ENCODE assay signal across 28 cellular contexts in the genomic region with DNA sequence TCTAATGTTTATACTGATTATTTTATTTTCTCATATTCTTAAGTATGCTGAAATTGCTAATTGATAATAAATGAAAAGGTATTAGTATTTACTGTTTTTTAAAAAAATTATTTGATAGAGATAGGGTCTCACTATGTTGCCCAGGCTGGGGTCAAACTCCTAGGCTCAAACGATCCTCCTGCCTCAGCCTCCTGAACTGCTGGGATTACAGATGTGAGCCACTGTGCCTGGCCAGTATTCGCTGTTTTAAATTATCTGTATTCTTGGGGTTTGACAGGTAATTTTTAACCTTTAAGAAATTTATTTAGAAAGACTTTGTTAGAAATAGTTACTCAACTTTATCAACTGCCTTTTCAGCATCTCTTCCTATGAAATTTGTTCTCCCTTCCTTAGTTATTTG. TPM values are rescaled to one million over a fixed set of nuclear protein-coding genes. Genes with fewer than 3 reads are reported as not detected.
DNase-seq lines count a peak whose midpoint lies in the region; ATAC-seq, FAIRE-seq and TF ChIP-seq lines count a peak whose summit lies in the region.
"Had no signal": no experiment of that assay in that cellular context is flagged by ENCODE, and none has a peak within 500 bp of the region (broad histone marks: within the 10 kb centered on the region; RNA-seq: fewer than 3 reads in every experiment).

No MANE protein-coding gene starts in this region.

- intact Hi-C loops in K562 (cut with micrococcal nuclease), result no loop called here

- H3K9me3 ChIP-seq in K562 (replicated peaks; ENCODE audit: control insufficient read depth, insufficient read depth, low read depth, low read length), result no peaks in the 10 kb centered on the region
- H3K9me3 ChIP-seq: BE2C, BLaER1 had no signal

- no peaks in the 10 kb centered on the region; a peak in 1 of 5 replicates for H3K4me1 ChIP-seq in K562 (replicated peaks in 1 of 2; ENCODE audit: control insufficient read depth in 2 of 2, insufficient read depth in 2 of 2, low read length in 2 of 2)
- H3K4me1 ChIP-seq: BE2C, BLaER1 had no signal

- no peak overlapping the region for H3K27ac Mint-ChIP-seq in type B pancreatic cell
- H3K27ac Mint-ChIP-seq: CD14-positive monocyte; CD4-positive, CD25-positive, alpha-beta regulatory T cell; CD8-positive, alpha-beta memory T cell had no signal

- no peak overlapping the region for H3K4me3 ChIP-seq in K562
- H3K4me3 ChIP-seq: BLaER1, GM12878 had no signal

- WGBS in K562 (ENCODE audit: insufficient coverage, low coverage, missing lambda C conversion rate), result 4% methylated on average over 2 of the region's 2 CpGs

- H3K79me2 ChIP-seq in K562 (ENCODE audit: control insufficient read depth, insufficient read depth, low read length), result no peaks in the 10 kb centered on the region

- no peaks in the 10 kb centered on the region for H3K4me1 Mint-ChIP-seq in type B pancreatic cell (ENCODE audit: unreplicated experiment)
- H3K4me1 Mint-ChIP-seq: CD14-positive monocyte; CD4-positive, alpha-beta memory T cell; CD4-positive, CD25-positive, alpha-beta regulatory T cell; CD8-positive, alpha-beta memory T cell had no signal

- no peaks in the 10 kb centered on the region for H3K36me3 Mint-ChIP-seq in type B pancreatic cell
- H3K36me3 Mint-ChIP-seq: CD14-positive monocyte; CD4-positive, alpha-beta memory T cell; CD4-positive, CD25-positive, alpha-beta regulatory T cell had no signal

- H3K9ac ChIP-seq in K562 (ENCODE audit: insufficient read depth in 1 of 2, low read depth in 2 of 2, low read length in 2 of 2), result no peak overlapping the region
- H3K9ac ChIP-seq: BLaER1 had no signal

- no peak overlapping the region for H2AFZ ChIP-seq in K562 (ENCODE audit: low read depth, low read length)

- H3K27me3 ChIP-seq in K562 (ENCODE audit: control insufficient read depth in 2 of 2, insufficient read depth in 2 of 2, low read length in 2 of 2), result peaks cover 0 to 6% of the 10 kb centered on the region in 2 experiments; a peak in 2 of 5 replicates
- H3K27me3 ChIP-seq: BE2C, BLaER1 had no signal

- H3K9me3 Mint-ChIP-seq in type B pancreatic cell, result peaks cover 4% of the 10 kb centered on the region

- ATAC-seq in K562, result no peak
- no peak for ATAC-seq in GM18505 (IDR thresholded peaks at IDR 0.05; ENCODE audit: unreplicated experiment)
- no peak for ATAC-seq in HG02973 (IDR thresholded peaks at IDR 0.05; ENCODE audit: unreplicated experiment)
- ATAC-seq: GM12878 had no signal

- in situ Hi-C loops in K562 (cut with MboI), result no loop called here

- DNase-seq in K562 (ENCODE audit: extremely low read depth in 1 of 4, low spot score in 3 of 4) (no peak), type B pancreatic cell (ENCODE audit: extremely low spot score, unreplicated experiment) (peak; percentile 3), NCI-H1436 (lab: John Stamatoyannopoulos, UW) (no peak)
- DNase-seq: 8988T; ACHN; BE2C; C1 segment of cervical spinal cord; CD4-positive, alpha-beta memory T cell; CD4-positive, CD25-positive, alpha-beta regulatory T cell; CD8-positive, alpha-beta memory T cell; COR-L47; DMS 273 treated with DMSO at 0.1 percent for 48 hours; DMS153; DMS53; DMS79; DND-41; EL; GDM1 had no signal

- TF ChIP-seq RAD21 in K562 (CRISPR knock-in tag; conservative IDR thresholded peaks at IDR 0.05 in 1 of 2, IDR thresholded peaks at IDR 0.05 in 1 of 2), result no peak

- no peak overlapping the region for H3K27ac ChIP-seq in K562 (ENCODE audit: extremely low read depth, low read depth, low read length)
- H3K27ac ChIP-seq: BLaER1 had no signal

- peaks cover 3% of the 10 kb centered on the region for H3K27me3 Mint-ChIP-seq in type B pancreatic cell

- TF ChIP-seq EP300 in K562 (IDR thresholded peaks at IDR 0.05; ENCODE audit: low read length), result no peak

- no peak overlapping the region for H3K4me3 Mint-ChIP-seq in type B pancreatic cell
- H3K4me3 Mint-ChIP-seq: CD14-positive monocyte; CD4-positive, alpha-beta memory T cell; CD4-positive, CD25-positive, alpha-beta regulatory T cell; CD8-positive, alpha-beta memory T cell had no signal

- POLR2A ChIA-PET in K562 (lab: Yijun Ruan, JAX), result interaction anchor here (0.7 kb wide), 1 partner anchor 219 kb away, joined by 3 read pairs; no protein-coding TSS in a partner anchor

- H3K36me3 ChIP-seq in K562 (ENCODE audit: control insufficient read depth, insufficient read depth, low read length), result no peaks in the 10 kb centered on the region
- H3K36me3 ChIP-seq: BE2C, BLaER1 had no signal

- no peak for TF ChIP-seq CTCF in K562 (IDR thresholded peaks at IDR 0.05 in 2 of 3, conservative IDR thresholded peaks at IDR 0.05 in 1 of 3; ENCODE audit: insufficient read depth in 2 of 3, low read depth in 1 of 3, low read length in 3 of 3)
- TF ChIP-seq CTCF in type B pancreatic cell (conservative IDR thresholded peaks at IDR 0.05), result no peak

- no peak overlapping the region for H3K4me2 ChIP-seq in K562 (ENCODE audit: insufficient read depth, low read length)
- H3K4me2 ChIP-seq: BLaER1 had no signal

- no peak for TF ChIP-seq POLR2A in K562 (conservative IDR thresholded peaks at IDR 0.05)
- TF ChIP-seq POLR2A in GM18505 (IDR thresholded peaks at IDR 0.05; ENCODE audit: borderline replicate concordance, extremely low read depth, insufficient read depth, insufficient read length), result no peak

- FAIRE-seq in K562 (lab: Jason Lieb, UNC) (no peak), islet of Langerhans (lab: Jason Lieb, UNC) (peak; percentile 36)
- FAIRE-seq: A204.1, GM12878, GM12892, GM19239 had no signal

- BruUV-seq in K562 (replicated peaks; lab: Mats Ljungman, UMichigan), result no TSS peak

- H4K20me1 ChIP-seq in K562 (replicated peaks; ENCODE audit: control insufficient read depth, insufficient read depth, low read length), result no peaks in the 10 kb centered on the region
- H4K20me1 ChIP-seq: BLaER1 had no signal

- no peaks in the 10 kb centered on the region for H3K9me1 ChIP-seq in K562 (ENCODE audit: control insufficient read depth, insufficient read depth, low read length)

- CTCF ChIA-PET in K562 (lab: Yijun Ruan, JAX; ENCODE audit: low intra/inter-chr PET ratio), result interaction anchor here (0.6 kb wide), 1 partner anchor 135 kb away, joined by 3 read pairs; no protein-coding TSS in a partner anchor

TF ChIP-seq in K562, 482 proteins besides CTCF, POLR2A, EP300 and RAD21:
- TF ChIP-seq TEAD2 (tag; IDR thresholded peaks at IDR 0.05) (no peak), MEF2D (tag; conservative IDR thresholded peaks at IDR 0.05; ENCODE audit: low read depth) (no peak), RBM25 (IDR thresholded peaks at IDR 0.05; ENCODE audit: low read depth, low read length, severe bottlenecking) (peak; percentile 51), MCM7 (IDR thresholded peaks at IDR 0.05) (no peak), ZNF121 (CRISPR knock-in tag; conservative IDR thresholded peaks at IDR 0.05) (peak; percentile 82), GABPB2 (CRISPR knock-in tag; conservative IDR thresholded peaks at IDR 0.05) (no peak)

RNA-seq across cellular contexts. Expression of a gene that starts 32.2 kb away (rescaled TPM):
- 426 and 544 TPM in 2 replicates for total RNA-seq in K562 (2011; cell fraction: chromatin; rRNA removed; ENCODE audit: low replicate concordance)
- 304 and 396 TPM in 2 replicates for total RNA-seq in K562 (2011; cell fraction: nucleolus; rRNA removed)
- total RNA-seq in K562 (2011; cell fraction: nucleoplasm; rRNA removed), result 538 and 566 TPM in 2 replicates
- total RNA-seq in K562 (2014; rRNA removed) (1,828 and 1,851 TPM in 2 replicates), K562 (2014; rRNA removed; fragmentation: Illumina TruSeq; extraction: Trizol) (1,816 and 1,953 TPM in 2 replicates), K562 (2015; rRNA removed; fragmentation: Illumina TruSeq; extraction: Trizol) (1,595 and 1,687 TPM in 2 replicates), K562 (2021) (1,900 and 2,011 TPM in 2 replicates), type B pancreatic cell (ENCODE audit: low replicate concordance) (699 and 984 TPM in 2 replicates)
- polyA plus RNA-seq in K562 (2011; rRNA removed) (2,715 and 3,820 TPM in 2 replicates), K562 (2014; fragmentation: Illumina TruSeq; extraction: Trizol) (2,154 and 2,300 TPM in 2 replicates), K562 (2014; fragmentation: Nextera tagmentation; extraction: Ambion mirVana) (1,000 to 10,000 TPM; 3,304 to 3,469 TPM), K562 (2014; rRNA removed) (2,326 and 2,761 TPM in 2 replicates)
- 1,510 and 2,406 TPM in 2 replicates for polyA plus RNA-seq in K562 (2011; cell fraction: cytosol; rRNA removed)
- polyA plus RNA-seq in K562 (2011; cell fraction: nucleus; rRNA removed), result 920 and 1,503 TPM in 2 replicates
- polyA plus RNA-seq in K562 (2012), result 1,349 and 2,558 TPM in 2 replicates
- polyA minus RNA-seq in K562 (2011; rRNA and poly(A)+ RNA removed), result 3,000 and 3,145 TPM in 2 replicates
- 636 and 826 TPM in 2 replicates for polyA minus RNA-seq in K562 (2011; cell fraction: cytosol; rRNA and poly(A)+ RNA removed)
- 110 and 239 TPM in 2 replicates for polyA minus RNA-seq in K562 (2011; cell fraction: nucleus; rRNA and poly(A)+ RNA removed)

RNA-seq across cellular contexts. Expression of a gene that starts 49.6 kb away (rescaled TPM):
- 11.2 and 13.0 TPM in 2 replicates for total RNA-seq in K562 (2011; cell fraction: chromatin; rRNA removed; ENCODE audit: low replicate concordance)
- 8.5 and 12.1 TPM in 2 replicates for total RNA-seq in K562 (2011; cell fraction: nucleolus; rRNA removed)
- 8.5 and 11.0 TPM in 2 replicates for total RNA-seq in K562 (2011; cell fraction: nucleoplasm; rRNA removed)
- total RNA-seq in K562 (2014; rRNA removed), result 3.3 and 4.4 TPM in 2 replicates
- 4.4 and 4.7 TPM in 2 replicates for total RNA-seq in K562 (2014; rRNA removed; fragmentation: Illumina TruSeq; extraction: Trizol)
- 3.2 and 3.4 TPM in 2 replicates for total RNA-seq in K562 (2015; rRNA removed; fragmentation: Illumina TruSeq; extraction: Trizol)
- 11.7 and 12.8 TPM in 2 replicates for total RNA-seq in K562 (2021)
- polyA plus RNA-seq in K562 (2011; rRNA removed), result 2.3 and 13.2 TPM in 2 replicates
- polyA plus RNA-seq in K562 (2011; cell fraction: cytosol; rRNA removed), result 2.6 and 6.7 TPM in 2 replicates
- 17.3 and 66.1 TPM in 2 replicates for polyA plus RNA-seq in K562 (2011; cell fraction: nucleus; rRNA removed)
- polyA plus RNA-seq in K562 (2012), result 6.1 and 17.1 TPM in 2 replicates
- polyA plus RNA-seq in K562 (2014; fragmentation: Illumina TruSeq; extraction: Trizol), result 3.8 TPM in 2 replicates
- 1 to 10 TPM; 1.7 to 2.0 TPM for polyA plus RNA-seq in K562 (2014; fragmentation: Nextera tagmentation; extraction: Ambion mirVana)
- polyA plus RNA-seq in K562 (2014; rRNA removed), result 2.9 and 4.6 TPM in 2 replicates
- 1.8 and 14.4 TPM in 2 replicates for polyA minus RNA-seq in K562 (2011; rRNA and poly(A)+ RNA removed)
- polyA minus RNA-seq in K562 (2011; cell fraction: cytosol; rRNA and poly(A)+ RNA removed), result 1.7 and 12.6 TPM in 2 replicates
- polyA minus RNA-seq in K562 (2011; cell fraction: nucleus; rRNA and poly(A)+ RNA removed), result 7.0 and 20.3 TPM in 2 replicates
- total RNA-seq in type B pancreatic cell (ENCODE audit: low replicate concordance), result 2.6 and 11.0 TPM in 2 replicates
- total RNA-seq: A673; CD4-positive, alpha-beta memory T cell; CD4-positive, CD25-positive, alpha-beta regulatory T cell had no signal
- polyA plus RNA-seq: CD4-positive, alpha-beta memory T cell; CD8-positive, alpha-beta memory T cell had no signal
